Comparison of ENCODE assay signal across 18 cellular contexts in genomic region chr9:7145361-7146069, GRCh38.
DNase-seq lines count a peak whose midpoint lies in the region; ATAC-seq, FAIRE-seq and TF ChIP-seq lines count a peak whose summit lies in the region.
"Had no signal": no experiment of that assay in that cellular context is flagged by ENCODE, and none has a peak within 500 bp of the region (broad histone marks: within the 10 kb centered on the region; RNA-seq: fewer than 3 reads in every experiment).

No MANE protein-coding gene starts in this region.

- no peak overlapping the region for H3K4me3 Mint-ChIP-seq in WTC11
- H3K4me3 Mint-ChIP-seq in effector memory CD8-positive, alpha-beta T cell, result no peak overlapping the region

- H3K36me3 ChIP-seq in heart left ventricle (no peaks in the 10 kb centered on the region), thyroid gland (no peaks in the 10 kb centered on the region), kidney (ENCODE audit: control insufficient read depth in 1 of 2, insufficient read depth in 2 of 2, low read length in 2 of 2) (no peaks in the 10 kb centered on the region)

- peaks cover 12% of the 10 kb centered on the region for H3K4me1 Mint-ChIP-seq in WTC11
- peaks cover 24 to 37% of the 10 kb centered on the region in 2 donors for H3K4me1 Mint-ChIP-seq in effector memory CD8-positive, alpha-beta T cell (ENCODE audit: low read depth in 2 of 2)

- ATAC-seq in heart left ventricle (no peak), Right ventricle myocardium inferior (no peak), WTC11 (no peak)
- no peak for ATAC-seq in effector memory CD8-positive, alpha-beta T cell (replicated peaks)
- ATAC-seq: Panc1 had no signal

- no peak for TF ChIP-seq POLR2A in heart left ventricle (IDR thresholded peaks at IDR 0.05)
- no peak for TF ChIP-seq POLR2A in thyroid gland (IDR thresholded peaks at IDR 0.05)

- H3K4me3 ChIP-seq in heart left ventricle (no peak overlapping the region), thyroid gland (replicated peaks in 1 of 3) (no peak overlapping the region), kidney (ENCODE audit: low read length in 2 of 2) (no peak overlapping the region)

- CTCF ChIA-PET in WTC11 (lab: Charles Lee), result interaction anchor here (0.8 to 1.9 kb wide), 4 partner anchors 10 to 114 kb away, joined by 3 to 8 read pairs (median 4); no protein-coding TSS in a partner anchor

- H3K36me3 Mint-ChIP-seq in WTC11, result peaks cover 3% of the 10 kb centered on the region; the same call in 1 of the 2 replicates
- peaks cover 6% of the 10 kb centered on the region for H3K36me3 Mint-ChIP-seq in effector memory CD8-positive, alpha-beta T cell (ENCODE audit: insufficient read depth)

- peak overlapping the region; percentile 10; the same call in 1 of the 2 replicates for H3K27ac Mint-ChIP-seq in WTC11
- peak overlapping the region in 1 of 2 donors; percentile 56 for H3K27ac Mint-ChIP-seq in effector memory CD8-positive, alpha-beta T cell

- peak overlapping the region in 9 of 12 donors; percentile 16 to 80 (median 52) for H3K27ac ChIP-seq in heart left ventricle
- H3K27ac ChIP-seq in thyroid gland, result peak overlapping the region in 2 of 3 donors; percentile 16 to 26
- no peak overlapping the region for H3K27ac ChIP-seq in kidney (ENCODE audit: low read depth in 2 of 2, low read length in 2 of 2)

- intact Hi-C loops in heart left ventricle (cut with DNase I), result loop anchor here in 1 of 10 donors (10.0 kb wide), 1 partner anchor 61 kb away; no protein-coding TSS in a partner anchor
- intact Hi-C loops in Right ventricle myocardium inferior (cut with DNase I), result no loop called here
- intact Hi-C loops in thyroid gland (cut with DNase I), result no loop called here
- intact Hi-C loops in kidney (cut with DNase I), result no loop called here

- no peak for FAIRE-seq in kidney (lab: Jason Lieb, UNC)

- no peaks in the 10 kb centered on the region for H3K9me3 ChIP-seq in heart left ventricle
- H3K9me3 ChIP-seq in thyroid gland, result no peaks in the 10 kb centered on the region
- H3K9me3 ChIP-seq in kidney (ENCODE audit: control insufficient read depth in 1 of 2, low read length in 2 of 2), result no peaks in the 10 kb centered on the region

- DNase-seq in heart left ventricle, result no peak
- DNase-seq in Right ventricle myocardium inferior (ENCODE audit: missing footprints), result no peak
- DNase-seq in WTC11 (ENCODE audit: low spot score), result no peak
- DNase-seq in left kidney (ENCODE audit: low read depth, low spot score), result peak; percentile 19
- peak; percentile 28 to 30 for DNase-seq in thyroid gland
- no peak for DNase-seq in effector memory CD8-positive, alpha-beta T cell
- DNase-seq in kidney, result no peak
- no peak for DNase-seq in NCI-H748 (lab: John Stamatoyannopoulos, UW; ENCODE audit: unreplicated experiment)
- DNase-seq: Calu3, GF-D8, GOT3, KBM-7, NCI-H1105, NCI-H1694 treated with DMSO at 0.1 percent for 48 hours, NCI-H446, NCI-H748 treated with DMSO at 0.1 percent for 48 hours, Right ventricle myocardium superior had no signal

- H3K27me3 ChIP-seq in heart left ventricle (no peaks in the 10 kb centered on the region), thyroid gland (no peaks in the 10 kb centered on the region)

- WGBS in heart left ventricle, 4 donors, result 85 to 92% (median 91%) methylated on average over 8 of the region's 8 CpGs
- 43 to 57% methylated on average over 8 of the region's 8 CpGs for WGBS in thyroid gland, 2 donors

- POLR2A ChIA-PET in WTC11 (lab: Charles Lee), result no interaction called here

- TF ChIP-seq CTCF in heart left ventricle (IDR thresholded peaks at IDR 0.05) (no peak), WTC11 (IDR thresholded peaks at IDR 0.05) (no peak), thyroid gland (IDR thresholded peaks at IDR 0.05) (no peak), kidney (IDR thresholded peaks at IDR 0.05; ENCODE audit: borderline replicate concordance, extremely low read depth, insufficient read depth) (no peak)

- no peaks in the 10 kb centered on the region for H3K9me3 Mint-ChIP-seq in WTC11
- H3K9me3 Mint-ChIP-seq in effector memory CD8-positive, alpha-beta T cell, result no peaks in the 10 kb centered on the region

- H3K27me3 Mint-ChIP-seq in WTC11 (ENCODE audit: low read depth), result no peaks in the 10 kb centered on the region
- H3K27me3 Mint-ChIP-seq in effector memory CD8-positive, alpha-beta T cell, result no peaks in the 10 kb centered on the region

- H3K4me1 ChIP-seq in heart left ventricle (peaks cover 0 to 64% (median 22%) of the 10 kb centered on the region in 12 donors), thyroid gland (peaks cover 26 to 47% of the 10 kb centered on the region in 2 donors), kidney (ENCODE audit: control insufficient read depth in 1 of 2, insufficient read depth in 1 of 2, low read depth in 1 of 2, low read length in 2 of 2) (no peaks in the 10 kb centered on the region)

- no peak overlapping the region for H3K9ac ChIP-seq in kidney (ENCODE audit: low read length in 2 of 2)

TF ChIP-seq in WTC11, 78 proteins besides CTCF, POLR2A, EP300 and RAD21 (continues in another document):
- TF ChIP-seq, protein P1, sequence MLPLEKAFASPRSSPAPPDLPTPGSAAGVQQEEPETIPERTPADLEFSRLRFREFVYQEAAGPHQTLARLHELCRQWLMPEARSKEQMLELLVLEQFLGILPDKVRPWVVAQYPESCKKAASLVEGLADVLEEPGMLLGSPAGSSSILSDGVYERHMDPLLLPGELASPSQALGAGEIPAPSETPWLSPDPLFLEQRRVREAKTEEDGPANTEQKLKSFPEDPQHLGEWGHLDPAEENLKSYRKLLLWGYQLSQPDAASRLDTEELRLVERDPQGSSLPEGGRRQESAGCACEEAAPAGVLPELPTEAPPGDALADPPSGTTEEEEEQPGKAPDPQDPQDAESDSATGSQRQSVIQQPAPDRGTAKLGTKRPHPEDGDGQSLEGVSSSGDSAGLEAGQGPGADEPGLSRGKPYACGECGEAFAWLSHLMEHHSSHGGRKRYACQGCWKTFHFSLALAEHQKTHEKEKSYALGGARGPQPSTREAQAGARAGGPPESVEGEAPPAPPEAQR (CRISPR knock-in tag; IDR thresholded peaks at IDR 0.05), result no peak
- TF ChIP-seq PRDM15 (CRISPR knock-in tag; IDR thresholded peaks at IDR 0.05), result no peak
- no peak for TF ChIP-seq PRRX2 (CRISPR knock-in tag; IDR thresholded peaks at IDR 0.05)
- TF ChIP-seq, protein P2, sequence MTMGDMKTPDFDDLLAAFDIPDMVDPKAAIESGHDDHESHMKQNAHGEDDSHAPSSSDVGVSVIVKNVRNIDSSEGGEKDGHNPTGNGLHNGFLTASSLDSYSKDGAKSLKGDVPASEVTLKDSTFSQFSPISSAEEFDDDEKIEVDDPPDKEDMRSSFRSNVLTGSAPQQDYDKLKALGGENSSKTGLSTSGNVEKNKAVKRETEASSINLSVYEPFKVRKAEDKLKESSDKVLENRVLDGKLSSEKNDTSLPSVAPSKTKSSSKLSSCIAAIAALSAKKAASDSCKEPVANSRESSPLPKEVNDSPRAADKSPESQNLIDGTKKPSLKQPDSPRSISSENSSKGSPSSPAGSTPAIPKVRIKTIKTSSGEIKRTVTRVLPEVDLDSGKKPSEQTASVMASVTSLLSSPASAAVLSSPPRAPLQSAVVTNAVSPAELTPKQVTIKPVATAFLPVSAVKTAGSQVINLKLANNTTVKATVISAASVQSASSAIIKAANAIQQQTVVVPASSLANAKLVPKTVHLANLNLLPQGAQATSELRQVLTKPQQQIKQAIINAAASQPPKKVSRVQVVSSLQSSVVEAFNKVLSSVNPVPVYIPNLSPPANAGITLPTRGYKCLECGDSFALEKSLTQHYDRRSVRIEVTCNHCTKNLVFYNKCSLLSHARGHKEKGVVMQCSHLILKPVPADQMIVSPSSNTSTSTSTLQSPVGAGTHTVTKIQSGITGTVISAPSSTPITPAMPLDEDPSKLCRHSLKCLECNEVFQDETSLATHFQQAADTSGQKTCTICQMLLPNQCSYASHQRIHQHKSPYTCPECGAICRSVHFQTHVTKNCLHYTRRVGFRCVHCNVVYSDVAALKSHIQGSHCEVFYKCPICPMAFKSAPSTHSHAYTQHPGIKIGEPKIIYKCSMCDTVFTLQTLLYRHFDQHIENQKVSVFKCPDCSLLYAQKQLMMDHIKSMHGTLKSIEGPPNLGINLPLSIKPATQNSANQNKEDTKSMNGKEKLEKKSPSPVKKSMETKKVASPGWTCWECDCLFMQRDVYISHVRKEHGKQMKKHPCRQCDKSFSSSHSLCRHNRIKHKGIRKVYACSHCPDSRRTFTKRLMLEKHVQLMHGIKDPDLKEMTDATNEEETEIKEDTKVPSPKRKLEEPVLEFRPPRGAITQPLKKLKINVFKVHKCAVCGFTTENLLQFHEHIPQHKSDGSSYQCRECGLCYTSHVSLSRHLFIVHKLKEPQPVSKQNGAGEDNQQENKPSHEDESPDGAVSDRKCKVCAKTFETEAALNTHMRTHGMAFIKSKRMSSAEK (CRISPR knock-in tag; IDR thresholded peaks at IDR 0.05; ENCODE audit: borderline replicate concordance), result no peak

Comparison
In these comparisons a context has a peak if more than half of its experiments do, and no peak if none do; other contexts are left out.
1. DNase-seq: peak in left kidney (single experiment) and thyroid gland (2 of 2); none in heart left ventricle (0 of 5), Right ventricle myocardium inferior (single experiment), WTC11 (single experiment), effector memory CD8-positive, alpha-beta T cell (0 of 3), kidney (single experiment) and NCI-H748 (single experiment).
2. H3K27ac ChIP-seq: peak in heart left ventricle (9 of 12) and thyroid gland (2 of 3); none in kidney (0 of 2).